19 cellular contexts compared by ENCODE assay signal in the genomic region with DNA sequence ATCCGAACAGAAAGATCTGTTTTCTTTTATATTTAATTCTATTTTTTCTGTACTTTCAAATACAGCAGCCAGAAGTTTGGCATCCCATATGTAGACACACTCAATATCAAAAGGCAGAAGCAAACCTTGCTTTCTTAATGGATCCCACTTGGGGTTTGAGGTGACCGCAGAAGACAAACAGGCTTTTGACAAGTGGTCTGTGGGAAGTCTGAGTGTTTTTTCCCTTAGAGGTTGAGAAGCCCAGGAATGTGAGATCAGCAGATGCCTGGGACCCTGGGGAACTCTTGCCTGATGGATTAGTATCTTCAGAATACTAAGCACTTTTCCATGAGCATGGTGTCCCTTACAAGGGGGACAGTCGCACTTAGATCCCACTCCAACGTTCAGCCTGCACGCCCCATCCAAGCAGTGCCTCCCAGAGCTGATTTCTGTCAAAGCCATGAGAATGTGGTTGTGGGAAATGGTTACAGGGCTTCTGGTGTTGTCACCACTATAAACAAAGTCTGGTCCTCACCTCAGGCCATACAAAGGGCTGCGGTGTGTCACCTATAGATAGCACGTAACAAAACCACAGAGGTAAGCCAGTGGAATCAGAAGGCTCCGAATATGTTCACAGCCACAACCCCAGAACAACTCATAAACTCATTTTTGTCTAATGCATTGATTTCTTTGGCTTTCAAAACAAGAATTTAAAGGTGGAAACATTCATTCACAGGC. TPM values are rescaled to one million over a fixed set of nuclear protein-coding genes. Genes with fewer than 3 reads are reported as not detected.
DNase-seq lines count a peak whose midpoint lies in the region; ATAC-seq and TF ChIP-seq lines count a peak whose summit lies in the region.
"Had no signal": no experiment of that assay in that cellular context is flagged by ENCODE, and none has a peak within 500 bp of the region (broad histone marks: within the 10 kb centered on the region; RNA-seq: fewer than 3 reads in every experiment).

No MANE protein-coding gene starts in this region.

- POLR2A ChIA-PET in activated CD4-positive, alpha-beta T cell treated with anti-CD3 and anti-CD28 coated beads for 36 hours (lab: Charles Lee), result no interaction called here
- POLR2A ChIA-PET in activated CD8-positive, alpha-beta T cell treated with anti-CD3 and anti-CD28 coated beads, Interleukin-2, amount 10 ng/mL, durations not matched to agents 7 days and 5 days (lab: Charles Lee), result no interaction called here

- no peaks in the 10 kb centered on the region for H3K36me3 Mint-ChIP-seq in activated CD4-positive, alpha-beta T cell treated with anti-CD3 and anti-CD28 coated beads for 36 hours (ENCODE audit: low read depth)
- H3K36me3 Mint-ChIP-seq in activated CD8-positive, alpha-beta T cell treated with anti-CD3 and anti-CD28 coated beads, Interleukin-2, amount 10 ng/mL, durations not matched to agents 7 days and 5 days (ENCODE audit: low read depth), result no peaks in the 10 kb centered on the region
- no peaks in the 10 kb centered on the region for H3K36me3 Mint-ChIP-seq in natural killer cell
- H3K36me3 Mint-ChIP-seq: CD4-positive, CD25-positive, alpha-beta regulatory T cell had no signal

- peaks cover 39% of the 10 kb centered on the region for H3K4me1 Mint-ChIP-seq in activated CD4-positive, alpha-beta T cell treated with anti-CD3 and anti-CD28 coated beads for 36 hours
- peaks cover 27% of the 10 kb centered on the region for H3K4me1 Mint-ChIP-seq in activated CD8-positive, alpha-beta T cell treated with anti-CD3 and anti-CD28 coated beads, Interleukin-2, amount 10 ng/mL, durations not matched to agents 7 days and 5 days (ENCODE audit: low read depth)
- H3K4me1 Mint-ChIP-seq in natural killer cell, result peaks cover 6 to 8% of the 10 kb centered on the region in 2 donors

- TF ChIP-seq CTCF in natural killer cell (IDR thresholded peaks at IDR 0.05), result no peak

- H3K27ac Mint-ChIP-seq in activated CD4-positive, alpha-beta T cell treated with anti-CD3 and anti-CD28 coated beads for 36 hours, result no peak overlapping the region
- no peak overlapping the region for H3K27ac Mint-ChIP-seq in activated CD8-positive, alpha-beta T cell treated with anti-CD3 and anti-CD28 coated beads, Interleukin-2, amount 10 ng/mL, durations not matched to agents 7 days and 5 days
- H3K27ac Mint-ChIP-seq in natural killer cell, result peak overlapping the region in 1 of 2 donors; percentile 21
- H3K27ac Mint-ChIP-seq: CD4-positive, CD25-positive, alpha-beta regulatory T cell; naive thymus-derived CD4-positive, alpha-beta T cell had no signal

- CTCF ChIA-PET in activated CD4-positive, alpha-beta T cell treated with anti-CD3 and anti-CD28 coated beads for 36 hours (lab: Charles Lee), result interaction anchor here (0.8 to 3.8 kb wide), 10 partner anchors 10 to 164 kb away, joined by 3 to 33 read pairs (median 3); no protein-coding TSS in a partner anchor
- CTCF ChIA-PET in activated CD8-positive, alpha-beta T cell treated with anti-CD3 and anti-CD28 coated beads, Interleukin-2, amount 10 ng/mL, durations not matched to agents 7 days and 5 days (lab: Charles Lee), result interaction anchor here (1.2 kb wide), 1 partner anchor 19 kb away, joined by 4 read pairs; no protein-coding TSS in a partner anchor

- peak; percentile 70 for DNase-seq in activated CD4-positive, alpha-beta T cell treated with anti-CD3 and anti-CD28 coated beads for 36 hours
- DNase-seq in activated CD4-positive, alpha-beta T cell treated with anti-CD3 and anti-CD28 coated beads for 1 hour, result no peak
- peak; percentile 70 for DNase-seq in activated CD8-positive, alpha-beta T cell treated with anti-CD3 and anti-CD28 coated beads, Interleukin-2, amount 10 ng/mL, durations not matched to agents 7 days and 5 days
- peak; percentile 18 for DNase-seq in natural killer cell
- no peak for DNase-seq in NCI-H345 (lab: John Stamatoyannopoulos, UW)
- no peak for DNase-seq in NCI-H226
- DNase-seq in mucosa of gallbladder (ENCODE audit: low spot score), result no peak
- DNase-seq: CD4-positive, CD25-positive, alpha-beta regulatory T cell; dermis blood vessel endothelial cell; esophagus squamous epithelium; left cardiac atrium; NCI-H1436; NCI-H69 had no signal

- intact Hi-C loops in activated CD4-positive, alpha-beta T cell treated with anti-CD3 and anti-CD28 coated beads for 36 hours (cut with DNase I, micrococcal nuclease), result loop anchor here in 1 of 2 experiments (1.0 kb wide), 1 partner anchor 74 kb away; no protein-coding TSS in a partner anchor
- intact Hi-C loops in natural killer cell (cut with micrococcal nuclease), result no loop called here

- no peak overlapping the region for H3K4me3 Mint-ChIP-seq in activated CD4-positive, alpha-beta T cell treated with anti-CD3 and anti-CD28 coated beads for 36 hours
- H3K4me3 Mint-ChIP-seq in activated CD8-positive, alpha-beta T cell treated with anti-CD3 and anti-CD28 coated beads, Interleukin-2, amount 10 ng/mL, durations not matched to agents 7 days and 5 days, result no peak overlapping the region
- H3K4me3 Mint-ChIP-seq in natural killer cell, result no peak overlapping the region
- H3K4me3 Mint-ChIP-seq: CD4-positive, CD25-positive, alpha-beta regulatory T cell; naive thymus-derived CD4-positive, alpha-beta T cell had no signal

- no peaks in the 10 kb centered on the region for H3K9me3 Mint-ChIP-seq in activated CD4-positive, alpha-beta T cell treated with anti-CD3 and anti-CD28 coated beads for 36 hours (ENCODE audit: low read depth)
- H3K9me3 Mint-ChIP-seq in activated CD8-positive, alpha-beta T cell treated with anti-CD3 and anti-CD28 coated beads, Interleukin-2, amount 10 ng/mL, durations not matched to agents 7 days and 5 days (ENCODE audit: insufficient read depth), result no peaks in the 10 kb centered on the region
- no peaks in the 10 kb centered on the region for H3K9me3 Mint-ChIP-seq in natural killer cell
- H3K9me3 Mint-ChIP-seq: CD4-positive, CD25-positive, alpha-beta regulatory T cell; naive thymus-derived CD4-positive, alpha-beta T cell had no signal

- H3K27me3 Mint-ChIP-seq in activated CD4-positive, alpha-beta T cell treated with anti-CD3 and anti-CD28 coated beads for 36 hours, result peaks cover 28% of the 10 kb centered on the region
- peaks cover 59% of the 10 kb centered on the region for H3K27me3 Mint-ChIP-seq in activated CD8-positive, alpha-beta T cell treated with anti-CD3 and anti-CD28 coated beads, Interleukin-2, amount 10 ng/mL, durations not matched to agents 7 days and 5 days (ENCODE audit: low read depth)
- peaks cover 44 to 67% of the 10 kb centered on the region in 2 donors for H3K27me3 Mint-ChIP-seq in natural killer cell (ENCODE audit: low read depth in 2 of 2)

- peak; percentile 37 for ATAC-seq in activated CD4-positive, alpha-beta T cell treated with anti-CD3 and anti-CD28 coated beads for 36 hours
- ATAC-seq in HG02885 (IDR thresholded peaks at IDR 0.05; ENCODE audit: poor library complexity, unreplicated experiment), result peak; percentile 21
- ATAC-seq in activated CD8-positive, alpha-beta T cell treated with anti-CD3 and anti-CD28 coated beads, Interleukin-2, amount 10 ng/mL, durations not matched to agents 7 days and 5 days, result peak; percentile 55
- peak; percentile 50 to 91 (median 61) for ATAC-seq in natural killer cell
- ATAC-seq: left cardiac atrium; naive thymus-derived CD4-positive, alpha-beta T cell had no signal

RNA-seq across cellular contexts. Expression of a gene that starts 12.7 kb away (rescaled TPM):
- 100 to 1,000 TPM; 155 to 157 TPM for total RNA-seq in activated CD4-positive, alpha-beta T cell treated with anti-CD3 and anti-CD28 coated beads for 36 hours
- not detected for total RNA-seq in activated CD8-positive, alpha-beta T cell treated with anti-CD3 and anti-CD28 coated beads, Interleukin-2, amount 10 ng/mL, durations not matched to agents 7 days and 5 days
- not detected for total RNA-seq in natural killer cell
- not detected for total RNA-seq in mucosa of gallbladder
- total RNA-seq: ascending aorta, dermis blood vessel endothelial cell, hepatocyte, left cardiac atrium, renal cortical epithelial cell, subcutaneous adipose tissue had no signal

RNA-seq across cellular contexts. Expression of a gene that starts 45.4 kb away (rescaled TPM):
- total RNA-seq in activated CD4-positive, alpha-beta T cell treated with anti-CD3 and anti-CD28 coated beads for 36 hours, result 10 to 100 TPM in 1 of 2 experiments, 1 to 10 TPM in 1; 9.1 to 11.9 TPM
- not detected for total RNA-seq in activated CD8-positive, alpha-beta T cell treated with anti-CD3 and anti-CD28 coated beads, Interleukin-2, amount 10 ng/mL, durations not matched to agents 7 days and 5 days
- not detected for total RNA-seq in natural killer cell
- total RNA-seq in mucosa of gallbladder, result not detected
- total RNA-seq: ascending aorta; CD4-positive, CD25-positive, alpha-beta regulatory T cell; dermis blood vessel endothelial cell; esophagus squamous epithelium; hepatocyte; left cardiac atrium; naive thymus-derived CD4-positive, alpha-beta T cell; renal cortical epithelial cell; subcutaneous adipose tissue had no signal

RNA-seq across cellular contexts. Expression of a gene that starts 53.0 kb away (rescaled TPM):
- total RNA-seq in activated CD4-positive, alpha-beta T cell treated with anti-CD3 and anti-CD28 coated beads for 36 hours, result 100 to 1,000 TPM; 276 to 279 TPM
- total RNA-seq in activated CD8-positive, alpha-beta T cell treated with anti-CD3 and anti-CD28 coated beads, Interleukin-2, amount 10 ng/mL, durations not matched to agents 7 days and 5 days, result 100 to 1,000 TPM; 217 to 220 TPM
- total RNA-seq in natural killer cell (10 to 100 TPM; 26.4 to 46.2 (median 31.5) TPM), mucosa of gallbladder (32.2 TPM)

Comparison
In these comparisons a context has a peak if more than half of its experiments do, and no peak if none do; other contexts are left out.
1. DNase-seq: peak in activated CD4-positive, alpha-beta T cell treated with anti-CD3 and anti-CD28 coated beads for 36 hours (single experiment), activated CD8-positive, alpha-beta T cell treated with anti-CD3 and anti-CD28 coated beads, Interleukin-2, amount 10 ng/mL, durations not matched to agents 7 days and 5 days (single experiment) and natural killer cell (single experiment); none in activated CD4-positive, alpha-beta T cell treated with anti-CD3 and anti-CD28 coated beads for 1 hour (single experiment), NCI-H345 (single experiment), NCI-H226 (single experiment) and mucosa of gallbladder (single experiment).
2. RNA of a gene that starts 12.7 kb away (total RNA-seq): 155 to 157 TPM in activated CD4-positive, alpha-beta T cell treated with anti-CD3 and anti-CD28 coated beads for 36 hours; not detected in activated CD8-positive, alpha-beta T cell treated with anti-CD3 and anti-CD28 coated beads, Interleukin-2, amount 10 ng/mL, durations not matched to agents 7 days and 5 days, not detected in mucosa of gallbladder (single experiment) and not detected in natural killer cell; every median in the first group is over 100 times any median in the second.
3. RNA of a gene that starts 45.4 kb away (total RNA-seq): 9.1 to 11.9 TPM in activated CD4-positive, alpha-beta T cell treated with anti-CD3 and anti-CD28 coated beads for 36 hours; not detected in activated CD8-positive, alpha-beta T cell treated with anti-CD3 and anti-CD28 coated beads, Interleukin-2, amount 10 ng/mL, durations not matched to agents 7 days and 5 days, not detected in natural killer cell and not detected in mucosa of gallbladder (single experiment); every median in the first group is over 10 times any median in the second.
4. Peak in every context shown above with its lines, with median percentiles within 50 percentile points of each other: ATAC-seq.